ENCODE assay signal across 8 cellular contexts in the genomic region with DNA sequence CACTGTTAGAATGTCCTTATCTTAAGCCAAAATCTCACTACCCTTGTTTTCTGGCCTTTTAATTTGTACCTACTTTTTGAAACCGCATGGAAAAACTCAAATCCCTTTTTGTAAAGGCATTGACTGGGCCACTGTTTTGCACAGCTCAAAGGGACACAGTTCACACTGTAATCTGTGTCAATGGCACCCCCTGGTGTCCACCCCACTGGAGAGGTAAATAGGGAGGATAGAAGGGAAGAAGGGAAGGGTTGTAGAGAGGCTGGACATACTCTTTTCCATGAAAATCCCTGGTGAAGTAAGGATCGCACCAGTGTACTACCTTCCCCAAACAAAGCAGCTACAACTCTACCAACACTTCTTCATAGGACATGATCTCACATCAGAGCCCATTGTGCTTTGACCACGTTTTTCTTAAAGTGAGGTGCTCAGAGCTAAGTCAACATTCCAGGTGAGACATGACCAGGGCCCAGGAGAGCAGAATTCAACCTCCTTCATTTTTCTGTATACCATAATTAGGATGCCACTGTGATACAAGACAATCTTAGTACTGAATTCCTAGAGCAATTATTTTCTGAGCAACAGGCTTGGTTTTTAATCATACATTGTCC.
DNase-seq lines count a peak whose midpoint lies in the region; ATAC-seq and TF ChIP-seq lines count a peak whose summit lies in the region.

No MANE protein-coding gene starts in this region.

- no peak overlapping the region for H4K12ac ChIP-seq in trophoblast cell (ENCODE audit: low read depth, low read length)

- peak; percentile 81 to 82 for ATAC-seq in CD4-positive, CD25-positive, alpha-beta regulatory T cell (ENCODE audit: low read depth in 2 of 2)
- ATAC-seq in GM21528 (IDR thresholded peaks at IDR 0.05; ENCODE audit: low FRiP score, unreplicated experiment), result peak; percentile 76

- no peak overlapping the region for H3K4ac ChIP-seq in trophoblast cell (ENCODE audit: low read depth, low read length)

- H3K4me2 ChIP-seq in trophoblast cell (ENCODE audit: low read length), result no peak overlapping the region

- peak; percentile 79 for TF ChIP-seq CTCF in NB4 (IDR thresholded peaks at IDR 0.05; ENCODE audit: low read depth, low read length)
- peak; percentile 71 to 94 (median 80) for TF ChIP-seq CTCF in transverse colon (IDR thresholded peaks at IDR 0.05)

- no peak overlapping the region for H3K27ac ChIP-seq in CD4-positive, CD25-positive, alpha-beta regulatory T cell (ENCODE audit: insufficient read depth, low read length, poor library complexity, severe bottlenecking)
- H3K27ac ChIP-seq in SJSA1 (peak overlapping the region; percentile 5; the same call in 1 of the 2 replicates), trophoblast cell (ENCODE audit: low read depth, low read length) (no peak overlapping the region), transverse colon (peak overlapping the region in 2 of 4 donors; percentile 8 to 52)

- no peak for TF ChIP-seq EP300 in transverse colon (IDR thresholded peaks at IDR 0.05; ENCODE audit: low read depth)

- no peak overlapping the region for H3K23ac ChIP-seq in trophoblast cell (ENCODE audit: low read length)

- no peak overlapping the region for H3K27ac Mint-ChIP-seq in CD4-positive, CD25-positive, alpha-beta regulatory T cell

- no peaks in the 10 kb centered on the region for H3K9me3 ChIP-seq in CD4-positive, CD25-positive, alpha-beta regulatory T cell (ENCODE audit: control insufficient read depth in 2 of 2, low read length in 2 of 2)
- H3K9me3 ChIP-seq in SJSA1 (replicated peaks) (no peaks in the 10 kb centered on the region), trophoblast cell (ENCODE audit: insufficient read depth, low read depth, low read length) (no peaks in the 10 kb centered on the region), transverse colon (no peaks in the 10 kb centered on the region)

- H4K91ac ChIP-seq in trophoblast cell (ENCODE audit: low read depth, low read length), result no peak overlapping the region

- H3K4me1 Mint-ChIP-seq in CD4-positive, CD25-positive, alpha-beta regulatory T cell, result peaks cover 0 to 19% (median 3%) of the 10 kb centered on the region in 4 donors

- no peaks in the 10 kb centered on the region for H3K9me3 Mint-ChIP-seq in CD4-positive, CD25-positive, alpha-beta regulatory T cell

- no peaks in the 10 kb centered on the region for H3K79me1 ChIP-seq in trophoblast cell (ENCODE audit: low read length)

- no peak for TF ChIP-seq POLR2A in NB4 (IDR thresholded peaks at IDR 0.05; ENCODE audit: extremely low read depth, insufficient read length)
- no peak for TF ChIP-seq POLR2A in transverse colon (IDR thresholded peaks at IDR 0.05)

- no CpG with 5 or more reads among the region's 3 CpGs for whole genome bisulfite sequencing in trophoblast cell (ENCODE audit: extremely low coverage, insufficient coverage, insufficient read length)
- WGBS in transverse colon (ENCODE audit: low coverage in 1 of 2), 2 donors, result 20 to 27% methylated on average over 2 to 3 of the region's 3 CpGs

- H3K36me3 ChIP-seq in CD4-positive, CD25-positive, alpha-beta regulatory T cell (ENCODE audit: control insufficient read depth, insufficient read depth, low read length), result no peaks in the 10 kb centered on the region
- no peaks in the 10 kb centered on the region for H3K36me3 ChIP-seq in SJSA1
- no peaks in the 10 kb centered on the region for H3K36me3 ChIP-seq in trophoblast cell (ENCODE audit: control insufficient read depth in 1 of 2, insufficient read depth in 2 of 2, low read length in 2 of 2)
- H3K36me3 ChIP-seq in transverse colon, result no peaks in the 10 kb centered on the region

- H4K8ac ChIP-seq in trophoblast cell (ENCODE audit: low read depth, low read length), result no peak overlapping the region

- no peak overlapping the region for H2BK12ac ChIP-seq in trophoblast cell (ENCODE audit: low read length)

- no peaks in the 10 kb centered on the region for H3K4me1 ChIP-seq in CD4-positive, CD25-positive, alpha-beta regulatory T cell (ENCODE audit: control insufficient read depth, insufficient read depth, low read length, poor library complexity, severe bottlenecking)
- peaks cover 48% of the 10 kb centered on the region for H3K4me1 ChIP-seq in SJSA1 (replicated peaks)
- H3K4me1 ChIP-seq in trophoblast cell (ENCODE audit: control insufficient read depth in 1 of 2, insufficient read depth in 2 of 2, low read length in 2 of 2), result peaks cover 4 to 7% of the 10 kb centered on the region in 2 experiments
- H3K4me1 ChIP-seq in transverse colon, result peaks cover 0 to 11% (median 2%) of the 10 kb centered on the region in 4 donors

- H3K18ac ChIP-seq in trophoblast cell (ENCODE audit: low read length), result no peak overlapping the region

- no peak overlapping the region for H2AFZ ChIP-seq in trophoblast cell (ENCODE audit: insufficient read depth, low read length, poor library complexity)

- no peak overlapping the region for H3K4me3 Mint-ChIP-seq in CD4-positive, CD25-positive, alpha-beta regulatory T cell

- intact Hi-C loops in transverse colon (cut with DNase I; ENCODE audit: low total_unique reads), result loop anchor here (5.0 kb wide), 2 partner anchors 165 to 420 kb away; no protein-coding TSS in a partner anchor

- no peak overlapping the region for H3K4me3 ChIP-seq in CD4-positive, CD25-positive, alpha-beta regulatory T cell (ENCODE audit: low read depth, low read length)
- H3K4me3 ChIP-seq in NB4 (ENCODE audit: low read depth, low read length) (no peak overlapping the region), SJSA1 (no peak overlapping the region), trophoblast cell (ENCODE audit: low read depth, low read length) (no peak overlapping the region), transverse colon (no peak overlapping the region)

- H2BK120ac ChIP-seq in trophoblast cell (ENCODE audit: insufficient read depth, low read length, poor library complexity), result no peak overlapping the region

- H3K36me3 Mint-ChIP-seq in CD4-positive, CD25-positive, alpha-beta regulatory T cell, result no peaks in the 10 kb centered on the region

- no peaks in the 10 kb centered on the region for H3K79me2 ChIP-seq in trophoblast cell (ENCODE audit: control insufficient read depth, insufficient read depth, low read length, poor library complexity)

- no peak overlapping the region for H3K9ac ChIP-seq in trophoblast cell (ENCODE audit: low read length)

- H2BK5ac ChIP-seq in trophoblast cell (ENCODE audit: low read depth, low read length, poor library complexity), result no peak overlapping the region

- no peak overlapping the region for H2AK5ac ChIP-seq in trophoblast cell (ENCODE audit: low read length)

- H3K14ac ChIP-seq in trophoblast cell (ENCODE audit: low read length), result no peak overlapping the region

- H3K27me3 ChIP-seq in CD4-positive, CD25-positive, alpha-beta regulatory T cell (ENCODE audit: control insufficient read depth, insufficient read depth, low read length), result no peaks in the 10 kb centered on the region
- H3K27me3 ChIP-seq in SJSA1 (replicated peaks) (no peaks in the 10 kb centered on the region), trophoblast cell (ENCODE audit: insufficient read depth, low read length) (no peaks in the 10 kb centered on the region), transverse colon (no peaks in the 10 kb centered on the region)

- peak; percentile 71 to 74 (median 73) for DNase-seq in CD4-positive, CD25-positive, alpha-beta regulatory T cell
- DNase-seq in NB4 (ENCODE audit: low read depth) (peak; percentile 93), SJSA1 (ENCODE audit: low read depth in 1 of 2, low spot score in 2 of 2) (peak; percentile 85 to 93), globus pallidus (ENCODE audit: low spot score) (peak; percentile 69), trophoblast cell (peak; percentile 74 to 89), transverse colon (peak; percentile 92)
- peak; percentile 93 for DNase-seq in activated effector memory CD4-positive, alpha-beta T cell treated with anti-CD3 and anti-CD28 coated beads, Interleukin-2, amount 50 U/mL, for 16 hours

- H3K27me3 Mint-ChIP-seq in CD4-positive, CD25-positive, alpha-beta regulatory T cell, result no peaks in the 10 kb centered on the region

- in situ Hi-C loops in transverse colon (cut with MboI; ENCODE audit: low pct_ligation_motif_present in 1 of 4, low pct_unique_long_range_greater_than_20kb in 1 of 4, low sequenced_read_pairs in 3 of 4), result loop anchor here in 3 of 4 donors (5.0 to 10.0 kb wide), 3 partner anchors 415 to 438 kb away; no protein-coding TSS in a partner anchor
